ENCODE assay signal across 19 cellular contexts in genomic region chr4:52836120-52836519, GRCh38.
"Had no signal": no experiment of that assay in that cellular context is flagged by ENCODE, and none has a peak within 500 bp of the region (broad histone marks: within the 10 kb centered on the region; RNA-seq: fewer than 3 reads in every experiment).

No MANE protein-coding gene starts in this region.

- H3K9me3 Mint-ChIP-seq: immature natural killer cell, memory B cell, nephron had no signal

- H3K4me3 Mint-ChIP-seq: immature natural killer cell, memory B cell, naive B cell, nephron had no signal

- H3K27ac ChIP-seq: hepatocyte, left ventricle myocardium inferior, lower lobe of right lung, neutrophil, psoas muscle, sigmoid colon, stomach, thoracic aorta, transverse colon had no signal

- H3K4me1 Mint-ChIP-seq: immature natural killer cell, memory B cell, naive B cell had no signal

- H3K36me3 Mint-ChIP-seq: immature natural killer cell, memory B cell, naive B cell had no signal

- H3K9me3 ChIP-seq: left ventricle myocardium inferior, lower lobe of right lung, neutrophil, psoas muscle, sigmoid colon, stomach, thoracic aorta, transverse colon had no signal

- H2AFZ ChIP-seq: hepatocyte had no signal

- DNase-seq: foreskin melanocyte; head of caudate nucleus; immature natural killer cell; left ventricle myocardium inferior; lower lobe of right lung; naive B cell; psoas muscle; sigmoid colon; stimulated activated CD4-positive, alpha-beta T cell treated with anti-CD3 and anti-CD28 coated beads, Interleukin-12 subunit alpha, Interleukin-12 subunit beta, amount 100 ng/mL, for 4 hours; stimulated activated naive CD4-positive, alpha-beta T cell; stomach; substantia nigra; transverse colon had no signal

- H3K79me2 ChIP-seq: hepatocyte had no signal

- H3K27ac Mint-ChIP-seq: immature natural killer cell, memory B cell, naive B cell had no signal

- H3K27me3 ChIP-seq: hepatocyte, neutrophil, sigmoid colon, stomach, transverse colon had no signal

- H3K4me3 ChIP-seq: hepatocyte, left ventricle myocardium inferior, lower lobe of right lung, psoas muscle, sigmoid colon, skin epidermis, stomach, thoracic aorta, transverse colon had no signal

- H3K4me1 ChIP-seq: lower lobe of right lung, sigmoid colon, transverse colon had no signal

- ATAC-seq: lower lobe of right lung, psoas muscle had no signal

- H3K4me2 ChIP-seq: hepatocyte had no signal

- H3K36me3 ChIP-seq: left ventricle myocardium inferior, lower lobe of right lung, neutrophil, sigmoid colon, stomach, thoracic aorta, transverse colon had no signal
